ENCODE assay signal across 15 cellular contexts in genomic region chr12:91181053-91181452, GRCh38. TPM values are rescaled to one million over a fixed set of nuclear protein-coding genes. Genes with fewer than 3 reads are reported as not detected.
DNase-seq lines count a peak whose midpoint lies in the region; ATAC-seq, FAIRE-seq and TF ChIP-seq lines count a peak whose summit lies in the region.
"Had no signal": no experiment of that assay in that cellular context is flagged by ENCODE, and none has a peak within 500 bp of the region (broad histone marks: within the 10 kb centered on the region; RNA-seq: fewer than 3 reads in every experiment).

No MANE protein-coding gene starts in this region.

- no peaks in the 10 kb centered on the region for H3K4me1 ChIP-seq in right lobe of liver
- H3K4me1 ChIP-seq in HepG2 (ENCODE audit: insufficient read depth, low read length): no peaks in the 10 kb centered on the region
- peaks cover 0 to 3% of the 10 kb centered on the region in 2 experiments for H3K4me1 ChIP-seq in trophoblast cell (ENCODE audit: control insufficient read depth in 1 of 2, insufficient read depth in 2 of 2, low read length in 2 of 2)
- H3K4me1 ChIP-seq: colonic mucosa had no signal

- H4K8ac ChIP-seq in trophoblast cell (ENCODE audit: low read depth, low read length): no peak overlapping the region

- DNase-seq in right lobe of liver (no peak), HepG2 (ENCODE audit: low spot score) (no peak), fibroblast of gingiva (ENCODE audit: low read depth) (peak; percentile 49), trophoblast cell (no peak), NCI-H748 (lab: John Stamatoyannopoulos, UW; ENCODE audit: unreplicated experiment) (no peak)
- DNase-seq in activated naive CD8-positive, alpha-beta T cell treated with anti-CD3 and anti-CD28 coated beads, Interleukin-2, amount 50 U/mL, for 24 hours: no peak
- DNase-seq: activated CD4-positive, alpha-beta T cell treated with anti-CD3 and anti-CD28 coated beads, Interleukin-2, amount 10 ng/mL, durations not matched to agents 7 days and 5 days; activated effector memory CD4-positive, alpha-beta T cell treated with Interleukin-2 at 50 U/mL for 16 hours; colonic mucosa; mucosa of descending colon; NCI-H510A treated with DMSO at 0.1 percent for 48 hours; stimulated activated naive B cell treated with anti-CD40 and anti-IgM and Interleukin-4, amounts not matched to agents 10 μg/mL and 1 μg/mL and 100 μg/mL, for 72 hours; SW 1271 had no signal

- H3K9me3 Mint-ChIP-seq in activated naive CD8-positive, alpha-beta T cell treated with anti-CD3 and anti-CD28 coated beads, Interleukin-2, amount 50 U/mL, for 24 hours: no peaks in the 10 kb centered on the region
- no peaks in the 10 kb centered on the region for H3K9me3 Mint-ChIP-seq in activated T-helper 17 cell treated with anti-CD3 and anti-CD28 coated beads, Interleukin-2, amount 50 U/mL, for 72 hours
- H3K9me3 Mint-ChIP-seq: activated CD4-positive, alpha-beta T cell treated with anti-CD3 and anti-CD28 coated beads, Interleukin-2, amount 10 ng/mL, durations not matched to agents 7 days and 5 days; stimulated activated naive B cell treated with anti-CD40 and anti-IgM and Interleukin-4, amounts not matched to agents 10 μg/mL and 1 μg/mL and 100 μg/mL, for 72 hours had no signal

- H3K79me1 ChIP-seq in trophoblast cell (ENCODE audit: low read length): peaks cover 9% of the 10 kb centered on the region

- BruUV-seq in HepG2 (replicated peaks; lab: Mats Ljungman, UMichigan): no TSS peak

- no peaks in the 10 kb centered on the region for H3K9me3 ChIP-seq in right lobe of liver
- H3K9me3 ChIP-seq in HepG2 (ENCODE audit: low read length): no peaks in the 10 kb centered on the region
- H3K9me3 ChIP-seq in trophoblast cell (ENCODE audit: insufficient read depth, low read depth, low read length): no peaks in the 10 kb centered on the region
- H3K9me3 ChIP-seq: colonic mucosa, mucosa of descending colon had no signal

- intact Hi-C loops in right lobe of liver (cut with DNase I) (no loop called here), HepG2 (cut with micrococcal nuclease; ENCODE audit: unreplicated experiment) (no loop called here)

- H3K9ac ChIP-seq in HepG2 (ENCODE audit: insufficient read depth, low read depth, low read length): no peak overlapping the region
- no peak overlapping the region for H3K9ac ChIP-seq in trophoblast cell (ENCODE audit: low read length)

- H2BK120ac ChIP-seq in trophoblast cell (ENCODE audit: insufficient read depth, low read length, poor library complexity): no peak overlapping the region

- H4K12ac ChIP-seq in trophoblast cell (ENCODE audit: low read depth, low read length): no peak overlapping the region

- H3K36me3 ChIP-seq in right lobe of liver (no peaks in the 10 kb centered on the region), HepG2 (replicated peaks in 1 of 2; ENCODE audit: control insufficient read depth in 1 of 2, insufficient read depth in 2 of 2, low read length in 2 of 2) (no peaks in the 10 kb centered on the region), trophoblast cell (ENCODE audit: control insufficient read depth in 1 of 2, insufficient read depth in 2 of 2, low read length in 2 of 2) (no peaks in the 10 kb centered on the region)
- H3K36me3 ChIP-seq: colonic mucosa had no signal

- peak overlapping the region; percentile 3 to 20 (median 4) for H3K4me3 ChIP-seq in right lobe of liver
- no peak overlapping the region for H3K4me3 ChIP-seq in HepG2 (replicated peaks in 1 of 3; ENCODE audit: insufficient read depth in 1 of 3, low read depth in 2 of 3, low read length in 3 of 3)
- no peak overlapping the region for H3K4me3 ChIP-seq in trophoblast cell (ENCODE audit: low read depth, low read length)
- H3K4me3 ChIP-seq: colonic mucosa, mucosa of descending colon had no signal

- TF ChIP-seq POLR2A in right lobe of liver (IDR thresholded peaks at IDR 0.05) (no peak), HepG2 (IDR thresholded peaks at IDR 0.05; ENCODE audit: insufficient read depth in 1 of 2, low read depth in 2 of 2, low read length in 2 of 2) (no peak)

- ATAC-seq in right lobe of liver (no peak), HepG2 (no peak), GM19351 (IDR thresholded peaks at IDR 0.05; ENCODE audit: unreplicated experiment) (no peak)
- no peak for ATAC-seq in activated naive CD8-positive, alpha-beta T cell treated with anti-CD3 and anti-CD28 coated beads, Interleukin-2, amount 50 U/mL, for 24 hours
- no peak for ATAC-seq in activated T-helper 17 cell treated with anti-CD3 and anti-CD28 coated beads, Interleukin-2, amount 50 U/mL, for 72 hours (replicated peaks)
- ATAC-seq: stimulated activated naive B cell treated with anti-CD40 and anti-IgM and Interleukin-4, amounts not matched to agents 10 μg/mL and 1 μg/mL and 100 μg/mL, for 72 hours had no signal

- no peaks in the 10 kb centered on the region for H3K36me3 Mint-ChIP-seq in activated naive CD8-positive, alpha-beta T cell treated with anti-CD3 and anti-CD28 coated beads, Interleukin-2, amount 50 U/mL, for 24 hours (ENCODE audit: low read depth)
- no peaks in the 10 kb centered on the region for H3K36me3 Mint-ChIP-seq in activated T-helper 17 cell treated with anti-CD3 and anti-CD28 coated beads, Interleukin-2, amount 50 U/mL, for 72 hours (ENCODE audit: low read depth)
- H3K36me3 Mint-ChIP-seq: stimulated activated naive B cell treated with anti-CD40 and anti-IgM and Interleukin-4, amounts not matched to agents 10 μg/mL and 1 μg/mL and 100 μg/mL, for 72 hours had no signal

- no peak overlapping the region for H3K4me3 Mint-ChIP-seq in activated naive CD8-positive, alpha-beta T cell treated with anti-CD3 and anti-CD28 coated beads, Interleukin-2, amount 50 U/mL, for 24 hours
- no peak overlapping the region for H3K4me3 Mint-ChIP-seq in activated T-helper 17 cell treated with anti-CD3 and anti-CD28 coated beads, Interleukin-2, amount 50 U/mL, for 72 hours
- H3K4me3 Mint-ChIP-seq: activated CD4-positive, alpha-beta T cell treated with anti-CD3 and anti-CD28 coated beads, Interleukin-2, amount 10 ng/mL, durations not matched to agents 7 days and 5 days; stimulated activated naive B cell treated with anti-CD40 and anti-IgM and Interleukin-4, amounts not matched to agents 10 μg/mL and 1 μg/mL and 100 μg/mL, for 72 hours had no signal

- H3K79me2 ChIP-seq in HepG2 (ENCODE audit: insufficient read depth, low read length): no peaks in the 10 kb centered on the region
- H3K79me2 ChIP-seq in trophoblast cell (ENCODE audit: control insufficient read depth, insufficient read depth, low read length, poor library complexity): no peaks in the 10 kb centered on the region

- H2BK12ac ChIP-seq in trophoblast cell (ENCODE audit: low read length): no peak overlapping the region

- H4K91ac ChIP-seq in trophoblast cell (ENCODE audit: low read depth, low read length): no peak overlapping the region

- peaks cover 2% of the 10 kb centered on the region for H3K27me3 Mint-ChIP-seq in activated naive CD8-positive, alpha-beta T cell treated with anti-CD3 and anti-CD28 coated beads, Interleukin-2, amount 50 U/mL, for 24 hours
- H3K27me3 Mint-ChIP-seq in activated T-helper 17 cell treated with anti-CD3 and anti-CD28 coated beads, Interleukin-2, amount 50 U/mL, for 72 hours: peaks cover 4% of the 10 kb centered on the region
- H3K27me3 Mint-ChIP-seq: activated CD4-positive, alpha-beta T cell treated with anti-CD3 and anti-CD28 coated beads, Interleukin-2, amount 10 ng/mL, durations not matched to agents 7 days and 5 days; stimulated activated naive B cell treated with anti-CD40 and anti-IgM and Interleukin-4, amounts not matched to agents 10 μg/mL and 1 μg/mL and 100 μg/mL, for 72 hours had no signal

- H3K4me2 ChIP-seq in HepG2 (ENCODE audit: low read depth, low read length): no peak overlapping the region
- H3K4me2 ChIP-seq in trophoblast cell (ENCODE audit: low read length): peak overlapping the region; percentile 9

- H2AK5ac ChIP-seq in trophoblast cell (ENCODE audit: low read length): no peak overlapping the region

- no peak overlapping the region for H3K18ac ChIP-seq in trophoblast cell (ENCODE audit: low read length)

- H3K4me1 Mint-ChIP-seq in activated naive CD8-positive, alpha-beta T cell treated with anti-CD3 and anti-CD28 coated beads, Interleukin-2, amount 50 U/mL, for 24 hours: no peaks in the 10 kb centered on the region
- H3K4me1 Mint-ChIP-seq in activated T-helper 17 cell treated with anti-CD3 and anti-CD28 coated beads, Interleukin-2, amount 50 U/mL, for 72 hours: no peaks in the 10 kb centered on the region
- H3K4me1 Mint-ChIP-seq: activated CD4-positive, alpha-beta T cell treated with anti-CD3 and anti-CD28 coated beads, Interleukin-2, amount 10 ng/mL, durations not matched to agents 7 days and 5 days; stimulated activated naive B cell treated with anti-CD40 and anti-IgM and Interleukin-4, amounts not matched to agents 10 μg/mL and 1 μg/mL and 100 μg/mL, for 72 hours had no signal

- CTCF ChIA-PET in HepG2 (lab: Yijun Ruan, JAX; ENCODE audit: low intra/inter-chr PET ratio, low total read pairs): no interaction called here

- TF ChIP-seq RAD21 in HepG2 (CRISPR knock-in tag; IDR thresholded peaks at IDR 0.05): no peak

- H2BK5ac ChIP-seq in trophoblast cell (ENCODE audit: low read depth, low read length, poor library complexity): no peak overlapping the region

- no peak overlapping the region for H3K27ac Mint-ChIP-seq in activated naive CD8-positive, alpha-beta T cell treated with anti-CD3 and anti-CD28 coated beads, Interleukin-2, amount 50 U/mL, for 24 hours
- H3K27ac Mint-ChIP-seq in activated T-helper 17 cell treated with anti-CD3 and anti-CD28 coated beads, Interleukin-2, amount 50 U/mL, for 72 hours: no peak overlapping the region
- H3K27ac Mint-ChIP-seq: activated CD4-positive, alpha-beta T cell treated with anti-CD3 and anti-CD28 coated beads, Interleukin-2, amount 10 ng/mL, durations not matched to agents 7 days and 5 days; stimulated activated naive B cell treated with anti-CD40 and anti-IgM and Interleukin-4, amounts not matched to agents 10 μg/mL and 1 μg/mL and 100 μg/mL, for 72 hours had no signal

- TF ChIP-seq EP300 in HepG2 (IDR thresholded peaks at IDR 0.05; ENCODE audit: low read depth in 2 of 2, low read length in 2 of 2) (no peak), HepG2 (CRISPR knock-in tag; IDR thresholded peaks at IDR 0.05; ENCODE audit: borderline replicate concordance) (no peak)

- in situ Hi-C loops in HepG2 (cut with HindIII; ENCODE audit: extremely low pct_ligation_motif_present, low pct_unique_long_range_greater_than_20kb): no loop called here

- H3K14ac ChIP-seq in trophoblast cell (ENCODE audit: low read length): no peak overlapping the region

- H2AFZ ChIP-seq in HepG2 (ENCODE audit: low read length): no peak overlapping the region
- no peak overlapping the region for H2AFZ ChIP-seq in trophoblast cell (ENCODE audit: insufficient read depth, low read length, poor library complexity)

- H3K4ac ChIP-seq in trophoblast cell (ENCODE audit: low read depth, low read length): no peak overlapping the region

- no peak for TF ChIP-seq CTCF in right lobe of liver (IDR thresholded peaks at IDR 0.05)
- TF ChIP-seq CTCF in HepG2 (CRISPR knock-in tag; IDR thresholded peaks at IDR 0.05): no peak

- POLR2A ChIA-PET in HepG2 (lab: Yijun Ruan, JAX): no interaction called here

- FAIRE-seq in HepG2 (lab: Jason Lieb, UNC): no peak

- H3K23ac ChIP-seq in trophoblast cell (ENCODE audit: low read length): no peak overlapping the region

- no peaks in the 10 kb centered on the region for H3K27me3 ChIP-seq in right lobe of liver
- H3K27me3 ChIP-seq in HepG2 (ENCODE audit: control insufficient read depth in 1 of 2, insufficient read depth in 2 of 2, low read length in 2 of 2): no peaks in the 10 kb centered on the region
- H3K27me3 ChIP-seq in trophoblast cell (ENCODE audit: insufficient read depth, low read length): no peaks in the 10 kb centered on the region
- H3K27me3 ChIP-seq: colonic mucosa had no signal

- H3K27ac ChIP-seq in right lobe of liver: peak overlapping the region in 1 of 3 donors; percentile 18
- no peak overlapping the region for H3K27ac ChIP-seq in HepG2 (ENCODE audit: extremely low read length, insufficient read depth, low read length)
- no peak overlapping the region for H3K27ac ChIP-seq in trophoblast cell (ENCODE audit: low read depth, low read length)

- WGBS in right lobe of liver (ENCODE audit: insufficient coverage, low coverage, low lambda C conversion rate, missing lambda C conversion rate): 15% methylated on average over 3 of the region's 3 CpGs
- 2% methylated on average over 3 of the region's 3 CpGs for WGBS in HepG2 (ENCODE audit: low lambda C conversion rate)
- no CpG with 5 or more reads among the region's 3 CpGs for WGBS in trophoblast cell (ENCODE audit: extremely low coverage, insufficient coverage, insufficient read length)

- no peaks in the 10 kb centered on the region for H4K20me1 ChIP-seq in HepG2 (ENCODE audit: insufficient read depth, low read length)

RNA-seq across cellular contexts. Expression of gene DCN, which starts 1.6 kb away (rescaled TPM):
- 100 to 1,000 TPM in 5 of 6 experiments, 10 to 100 TPM in 1; 82.7 to 235 (median 164) TPM for total RNA-seq in right lobe of liver
- total RNA-seq in HepG2 (2016; rRNA removed; fragmentation: Illumina TruSeq; extraction: Trizol): not detected in 2 replicates
- total RNA-seq in HepG2 (2016; cell fraction: cytosol; rRNA removed; fragmentation: Illumina TruSeq; extraction: Trizol; ENCODE audit: low read depth): not detected in 2 replicates
- total RNA-seq in HepG2 (2016; cell fraction: insoluble cytoplasmic fraction; rRNA removed; fragmentation: Illumina TruSeq; extraction: Trizol): not detected in 2 replicates
- not detected in 2 replicates for total RNA-seq in HepG2 (2016; cell fraction: membrane; rRNA removed; fragmentation: Illumina TruSeq; extraction: Trizol)
- not detected in 2 replicates for total RNA-seq in HepG2 (2016; cell fraction: nucleus; rRNA removed; fragmentation: Illumina TruSeq; extraction: Trizol)
- polyA plus RNA-seq in HepG2 (2011; rRNA removed): not detected in 2 replicates
- polyA plus RNA-seq in HepG2 (2011; cell fraction: cytosol; rRNA removed): not detected in 2 replicates
- not detected in 2 replicates for polyA plus RNA-seq in HepG2 (2011; cell fraction: nucleus; rRNA removed)
- polyA plus RNA-seq in HepG2 (2012): not detected in 2 replicates
- polyA plus RNA-seq in HepG2 (2016; cell fraction: cytosol; fragmentation: Illumina TruSeq; extraction: Trizol; ENCODE audit: low read depth): not detected in 2 replicates
- not detected in 2 replicates for polyA plus RNA-seq in HepG2 (2016; cell fraction: insoluble cytoplasmic fraction; fragmentation: Illumina TruSeq; extraction: Trizol; ENCODE audit: low read depth)
- not detected in 2 replicates for polyA plus RNA-seq in HepG2 (2016; cell fraction: membrane; fragmentation: Illumina TruSeq; extraction: Trizol; ENCODE audit: low read depth)
- not detected in 2 replicates for polyA plus RNA-seq in HepG2 (2016; cell fraction: nucleus; fragmentation: Illumina TruSeq; extraction: Trizol; ENCODE audit: insufficient read depth, low read depth)
- not detected in 2 replicates for polyA minus RNA-seq in HepG2 (2011; rRNA and poly(A)+ RNA removed; ENCODE audit: low replicate concordance)
- polyA minus RNA-seq in HepG2 (2011; cell fraction: cytosol; rRNA and poly(A)+ RNA removed): not detected in 2 replicates
- polyA minus RNA-seq in HepG2 (2011; cell fraction: nucleus; rRNA and poly(A)+ RNA removed): not detected in 2 replicates
- polyA plus RNA-seq in trophoblast cell (2013): 99.3 and 117 TPM in 2 replicates
- total RNA-seq in activated T-helper 17 cell treated with anti-CD3 and anti-CD28 coated beads, Interleukin-2, amount 50 U/mL, for 72 hours: not detected
- total RNA-seq: activated CD4-positive, alpha-beta T cell treated with anti-CD3 and anti-CD28 coated beads, Interleukin-2, amount 10 ng/mL, durations not matched to agents 7 days and 5 days had no signal

Comparison
In these comparisons a context has a peak if more than half of its experiments do, and no peak if none do; other contexts are left out.
1. H3K4me3 ChIP-seq: peak in right lobe of liver (3 of 3); none in HepG2 (0 of 3) and trophoblast cell (single experiment).
2. RNA of gene DCN, which starts 1.6 kb away (total RNA-seq): 82.7 to 235 TPM in right lobe of liver; not detected in HepG2 and not detected in activated T-helper 17 cell treated with anti-CD3 and anti-CD28 coated beads, Interleukin-2, amount 50 U/mL, for 72 hours; every median in the first group is over 10 times any median in the second.